26 cellular contexts compared by ENCODE assay signal in genomic region chr11:72358461-72359405, GRCh38.
A peak's percentile ranks its signal among the peaks of the same experiment; 100 is the strongest.
DNase-seq lines count a peak whose midpoint lies in the region; ATAC-seq and TF ChIP-seq lines count a peak whose summit lies in the region.
"Had no signal": no experiment of that assay in that cellular context is flagged by ENCODE, and none has a peak within 500 bp of the region (broad histone marks: within the 10 kb centered on the region; RNA-seq: fewer than 3 reads in every experiment).

No MANE protein-coding gene starts in this region.

- H3F3A ChIP-seq in neural cell (ENCODE audit: insufficient read depth, low read length, poor library complexity, severe bottlenecking), result no peaks in the 10 kb centered on the region

- peak overlapping the region in 1 of 5 donors; percentile 44 for H3K27ac ChIP-seq in adrenal gland
- peak overlapping the region; percentile 24 for H3K27ac ChIP-seq in neural cell (ENCODE audit: low read length)
- H3K27ac ChIP-seq: brain microvascular endothelial cell, colonic mucosa, tibial nerve had no signal

- H3K9me2 ChIP-seq in neural cell (ENCODE audit: insufficient read depth, low read length), result no peaks in the 10 kb centered on the region

- intact Hi-C loops in adrenal gland (cut with DNase I), result no loop called here

- H3K27me3 ChIP-seq in adrenal gland (no peaks in the 10 kb centered on the region), neural cell (ENCODE audit: insufficient read depth, low read depth, low read length) (no peaks in the 10 kb centered on the region)
- H3K27me3 ChIP-seq: brain microvascular endothelial cell, colonic mucosa, tibial nerve had no signal

- H3K9me3 ChIP-seq in adrenal gland (replicated peaks in 1 of 3) (no peaks in the 10 kb centered on the region), neural cell (ENCODE audit: low read length) (no peaks in the 10 kb centered on the region)
- H3K9me3 ChIP-seq: colonic mucosa, tibial nerve had no signal

- no peaks in the 10 kb centered on the region for H4K20me1 ChIP-seq in neural cell (ENCODE audit: insufficient read depth)

- DNase-seq in NCI-H1436 (lab: John Stamatoyannopoulos, UW) (peak; percentile 47), NCI-H1436 treated with DMSO at 0.1 percent for 48 hours (lab: John Stamatoyannopoulos, UW) (no peak), NCI-H2227 (lab: John Stamatoyannopoulos, UW; ENCODE audit: unreplicated experiment) (peak; percentile 45), adrenal gland (peak in 5 of 7 donors; percentile 39 to 67 (median 56)), cerebellar nuclear complex (lab: John Stamatoyannopoulos, UW) (no peak)
- DNase-seq: 8988T; activated CD4-positive, alpha-beta T cell treated with anti-CD3 and anti-CD28 coated beads for 48 hours; brain microvascular endothelial cell; colonic mucosa; DND-41; effector memory CD8-positive, alpha-beta T cell; HCEC 1CT; Kasumi-1; mammary epithelial cell; NCI-H2029; NCI-H526; occipital lobe; small intestine; stimulated activated CD4-positive, alpha-beta T cell treated with anti-CD3 and anti-CD28 coated beads, Interleukin-2, amount 100 ng/mL, for 48 hours; stimulated activated naive CD4-positive, alpha-beta T cell had no signal

- no peak for TF ChIP-seq RAD21 in neural cell (conservative IDR thresholded peaks at IDR 0.05)

- H3K4me3 ChIP-seq in adrenal gland (no peak overlapping the region), neural cell (ENCODE audit: low read length) (no peak overlapping the region)
- H3K4me3 ChIP-seq: colonic mucosa, GM12878, tibial nerve had no signal

- ATAC-seq in HG02759 (IDR thresholded peaks at IDR 0.05; ENCODE audit: unreplicated experiment), result no peak
- no peak for ATAC-seq in activated CD4-positive, CD25-positive, alpha-beta regulatory T cell treated with anti-CD3 and anti-CD28 coated beads, Interleukin-2, amount 50 U/mL, for 24 hours
- ATAC-seq: activated T-helper 17 cell treated with anti-CD3 and anti-CD28 coated beads, Interleukin-2, amount 50 U/mL, for 72 hours; effector memory CD8-positive, alpha-beta T cell; GM12878 had no signal

- no peak overlapping the region for H3K4me2 ChIP-seq in neural cell (ENCODE audit: low read length)

- H3K79me2 ChIP-seq in neural cell (replicated peaks; ENCODE audit: insufficient read depth, low read length), result no peaks in the 10 kb centered on the region

- no peak for TF ChIP-seq POLR2A in adrenal gland (IDR thresholded peaks at IDR 0.05)

- 52 to 70% (median 57%) methylated on average over 6 to 9 of the region's 9 CpGs for WGBS in adrenal gland, 4 donors

- H3K36me3 ChIP-seq in adrenal gland (replicated peaks in 1 of 2), result no peaks in the 10 kb centered on the region
- no peaks in the 10 kb centered on the region for H3K36me3 ChIP-seq in neural cell (ENCODE audit: insufficient read depth, low read length)
- H3K36me3 ChIP-seq: brain microvascular endothelial cell, colonic mucosa had no signal

- no peaks in the 10 kb centered on the region for H3K4me1 ChIP-seq in adrenal gland (replicated peaks in 1 of 2)
- H3K4me1 ChIP-seq: colonic mucosa, tibial nerve had no signal

- TF ChIP-seq CTCF in adrenal gland (IDR thresholded peaks at IDR 0.05), result no peak
- no peak for TF ChIP-seq CTCF in neural cell (IDR thresholded peaks at IDR 0.05; ENCODE audit: poor library complexity, severe bottlenecking)

- H3K9ac ChIP-seq in neural cell (ENCODE audit: low read length), result no peak overlapping the region

- TF ChIP-seq EP300 in neural cell (conservative IDR thresholded peaks at IDR 0.05; ENCODE audit: poor library complexity, severe bottlenecking), result no peak

- H2AFZ ChIP-seq in neural cell (ENCODE audit: low read depth, low read length), result no peak overlapping the region

TF ChIP-seq in neural cell, 6 proteins besides CTCF, POLR2A, EP300 and RAD21:
- TF ChIP-seq SMC3 (conservative IDR thresholded peaks at IDR 0.05; ENCODE audit: poor library complexity), result no peak
- no peak for TF ChIP-seq MXI1 (conservative IDR thresholded peaks at IDR 0.05; ENCODE audit: poor library complexity, severe bottlenecking)
- TF ChIP-seq TAF1 (IDR thresholded peaks at IDR 0.05; ENCODE audit: low read depth), result no peak
- no peak for TF ChIP-seq EZH2 (IDR thresholded peaks at IDR 0.05; ENCODE audit: borderline replicate concordance, insufficient read depth, low read length, poor library complexity, severe bottlenecking)
- no peak for TF ChIP-seq POLR2AphosphoS5 (IDR thresholded peaks at IDR 0.05)
- no peak for TF ChIP-seq REST (IDR thresholded peaks at IDR 0.05; ENCODE audit: borderline replicate concordance)

Comparison
In these comparisons a context has a peak if more than half of its experiments do, and no peak if none do; other contexts are left out.
1. DNase-seq: peak in NCI-H1436 (single experiment), NCI-H2227 (single experiment) and adrenal gland (5 of 7); none in NCI-H1436 treated with DMSO at 0.1 percent for 48 hours (single experiment) and cerebellar nuclear complex (0 of 2).